Comparison of ENCODE assay signal across 8 cellular contexts in the genomic region with DNA sequence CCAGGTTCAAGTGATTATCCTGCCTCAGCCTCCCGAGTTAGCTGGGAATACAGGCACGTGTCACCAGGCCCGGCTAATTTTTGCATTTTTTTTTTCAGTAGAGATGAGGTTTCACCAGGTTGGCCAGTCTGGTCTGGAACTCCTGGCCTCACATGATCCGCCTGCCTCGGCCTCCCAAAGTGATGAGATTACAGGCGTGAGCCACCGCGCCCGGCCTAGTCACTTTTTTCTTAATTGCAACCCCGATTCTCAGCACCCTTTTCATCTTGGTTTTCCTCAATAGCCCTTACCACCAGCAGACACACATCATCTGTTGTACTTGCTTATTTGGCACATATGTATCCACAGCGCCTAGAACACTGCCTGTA. TPM values are rescaled to one million over a fixed set of nuclear protein-coding genes. Genes with fewer than 3 reads are reported as not detected.
DNase-seq lines count a peak whose midpoint lies in the region; ATAC-seq, FAIRE-seq and TF ChIP-seq lines count a peak whose summit lies in the region.

No MANE protein-coding gene starts in this region.

- H3K79me2 ChIP-seq in astrocyte (ENCODE audit: insufficient read depth, low read length), result peaks cover 36% of the 10 kb centered on the region

- H3K36me3 ChIP-seq in astrocyte (ENCODE audit: insufficient read depth, low read length), result peaks cover 9% of the 10 kb centered on the region
- H3K36me3 ChIP-seq in right lobe of liver, result peaks cover 0 to 17% (median 11%) of the 10 kb centered on the region in 4 donors
- H3K36me3 ChIP-seq in thyroid gland, result peaks cover 15 to 22% of the 10 kb centered on the region in 2 donors

- H3K36me3 Mint-ChIP-seq in activated T-cell treated with anti-CD3 and anti-CD28 coated beads, Interleukin-2, amount 50 U/mL, for 4 hours (ENCODE audit: insufficient read depth), result peaks cover 18% of the 10 kb centered on the region
- H3K36me3 Mint-ChIP-seq in astrocyte (ENCODE audit: low read depth, unreplicated experiment), result peaks cover 9% of the 10 kb centered on the region

- no peak for FAIRE-seq in astrocyte (lab: Jason Lieb, UNC)

- TF ChIP-seq POLR2A in right lobe of liver (IDR thresholded peaks at IDR 0.05) (no peak), thyroid gland (IDR thresholded peaks at IDR 0.05) (no peak)

- ATAC-seq in activated T-cell treated with anti-CD3 and anti-CD28 coated beads, Interleukin-2, amount 50 U/mL, for 4 hours, result no peak
- ATAC-seq in right lobe of liver (no peak), HG03175 (IDR thresholded peaks at IDR 0.05; ENCODE audit: unreplicated experiment) (no peak), GM18907 (IDR thresholded peaks at IDR 0.05; ENCODE audit: unreplicated experiment) (no peak), GM18867 (IDR thresholded peaks at IDR 0.05; ENCODE audit: unreplicated experiment) (no peak)

- H3K4me3 Mint-ChIP-seq in activated T-cell treated with anti-CD3 and anti-CD28 coated beads, Interleukin-2, amount 50 U/mL, for 4 hours, result peak overlapping the region; percentile 99
- H3K4me3 Mint-ChIP-seq in astrocyte (ENCODE audit: unreplicated experiment), result peak overlapping the region; percentile 87

- H3K4me1 Mint-ChIP-seq in activated T-cell treated with anti-CD3 and anti-CD28 coated beads, Interleukin-2, amount 50 U/mL, for 4 hours (ENCODE audit: low read depth), result peaks cover 36% of the 10 kb centered on the region
- peaks cover 13% of the 10 kb centered on the region for H3K4me1 Mint-ChIP-seq in astrocyte (ENCODE audit: low read depth, unreplicated experiment)

- H3K27ac Mint-ChIP-seq in astrocyte (ENCODE audit: unreplicated experiment), result no peak overlapping the region

- no peak for DNase-seq in activated T-cell treated with anti-CD3 and anti-CD28 coated beads, Interleukin-2, amount 50 U/mL, for 4 hours
- DNase-seq in activated T-cell treated with anti-CD3 and anti-CD28 coated beads, Interleukin-2, amount 50 U/mL, for 48 hours, result no peak
- DNase-seq in astrocyte (ENCODE audit: low read depth) (no peak), right lobe of liver (no peak), thyroid gland (no peak)

- H3K4me2 ChIP-seq in astrocyte (ENCODE audit: low read length), result peak overlapping the region; percentile 89

- H2AFZ ChIP-seq in astrocyte (ENCODE audit: low read depth, low read length), result peak overlapping the region; percentile 89

- H3K9me3 Mint-ChIP-seq in activated T-cell treated with anti-CD3 and anti-CD28 coated beads, Interleukin-2, amount 50 U/mL, for 4 hours, result no peaks in the 10 kb centered on the region
- H3K9me3 Mint-ChIP-seq in astrocyte (ENCODE audit: unreplicated experiment), result no peaks in the 10 kb centered on the region

- H3K9ac ChIP-seq in astrocyte (ENCODE audit: low read length), result peak overlapping the region; percentile 67

- no peaks in the 10 kb centered on the region for H3K27me3 Mint-ChIP-seq in activated T-cell treated with anti-CD3 and anti-CD28 coated beads, Interleukin-2, amount 50 U/mL, for 4 hours (ENCODE audit: low read depth)
- no peaks in the 10 kb centered on the region for H3K27me3 Mint-ChIP-seq in astrocyte (ENCODE audit: low read depth, unreplicated experiment)

- 57% methylated on average over 8 of the region's 11 CpGs for WGBS in right lobe of liver (ENCODE audit: insufficient coverage, low coverage, low lambda C conversion rate, missing lambda C conversion rate)
- WGBS in thyroid gland, 2 donors, result 71 to 78% methylated on average over 11 of the region's 11 CpGs

- intact Hi-C loops in right lobe of liver (cut with DNase I) (no loop called here), thyroid gland (cut with DNase I) (no loop called here)

- H3K27ac ChIP-seq in astrocyte (ENCODE audit: low read depth, low read length) (no peak overlapping the region), right lobe of liver (peak overlapping the region in 2 of 3 donors; percentile 81 to 83), thyroid gland (peak overlapping the region in 1 of 3 donors; percentile 54)

- H3K9me3 ChIP-seq in astrocyte (ENCODE audit: insufficient read depth, low read depth, low read length) (no peaks in the 10 kb centered on the region), right lobe of liver (no peaks in the 10 kb centered on the region), thyroid gland (no peaks in the 10 kb centered on the region)

- peaks cover 16% of the 10 kb centered on the region for H3K4me1 ChIP-seq in astrocyte (ENCODE audit: insufficient read depth, low read length)
- H3K4me1 ChIP-seq in right lobe of liver, result peaks cover 0 to 36% (median 16%) of the 10 kb centered on the region in 4 donors
- peaks cover 17 to 19% of the 10 kb centered on the region in 2 donors for H3K4me1 ChIP-seq in thyroid gland

- TF ChIP-seq CTCF in astrocyte (IDR thresholded peaks at IDR 0.05; ENCODE audit: insufficient read depth, low read depth, low read length) (no peak), right lobe of liver (IDR thresholded peaks at IDR 0.05) (no peak), thyroid gland (IDR thresholded peaks at IDR 0.05) (no peak)

- H3K27me3 ChIP-seq in astrocyte (ENCODE audit: insufficient read depth, low read length) (no peaks in the 10 kb centered on the region), right lobe of liver (no peaks in the 10 kb centered on the region), thyroid gland (no peaks in the 10 kb centered on the region)

- H3K4me3 ChIP-seq in astrocyte (ENCODE audit: insufficient read depth, low read depth, low read length) (peak overlapping the region; percentile 64), right lobe of liver (peak overlapping the region; percentile 88 to 98 (median 98)), thyroid gland (replicated peaks in 1 of 3) (peak overlapping the region in 2 of 3 donors; percentile 18 to 99)

- H4K20me1 ChIP-seq in astrocyte (ENCODE audit: insufficient read depth, low read length), result peaks cover 22% of the 10 kb centered on the region

RNA-seq across cellular contexts. Expression of gene GPI, which starts 0.6 kb away (rescaled TPM):
- total RNA-seq in activated T-cell treated with anti-CD3 and anti-CD28 coated beads, Interleukin-2, amount 50 U/mL, for 4 hours, result 100 to 1,000 TPM; 383 to 449 (median 421) TPM
- total RNA-seq in astrocyte (249 and 258 TPM in 2 replicates), right lobe of liver (100 to 1,000 TPM; 163 to 364 (median 256) TPM), thyroid gland (100 to 1,000 TPM; 118 to 446 (median 224) TPM)

RNA-seq across cellular contexts. Expression of gene PDCD2L, which starts 39.8 kb away (rescaled TPM):
- 10 to 100 TPM; 55.9 to 65.0 (median 63.5) TPM for total RNA-seq in activated T-cell treated with anti-CD3 and anti-CD28 coated beads, Interleukin-2, amount 50 U/mL, for 4 hours
- total RNA-seq in astrocyte (12.0 and 12.6 TPM in 2 replicates), right lobe of liver (10 to 100 TPM in 2 of 6 experiments, 1 to 10 TPM in 4; 3.0 to 13.4 (median 4.5) TPM), thyroid gland (10 to 100 TPM in 3 of 4 donors, 1 to 10 TPM in 1; 7.9 to 15.9 (median 11.8) TPM)
